11 cellular contexts compared by ENCODE assay signal in genomic region chr1:172344444-172344843, GRCh38.
A peak's percentile ranks its signal among the peaks of the same experiment; 100 is the strongest.
DNase-seq lines count a peak whose midpoint lies in the region; ATAC-seq and TF ChIP-seq lines count a peak whose summit lies in the region.
"Had no signal": no experiment of that assay in that cellular context is flagged by ENCODE, and none has a peak within 500 bp of the region (broad histone marks: within the 10 kb centered on the region; RNA-seq: fewer than 3 reads in every experiment).

No MANE protein-coding gene starts in this region.

- no peaks in the 10 kb centered on the region for H3K27me3 ChIP-seq in vagina

- peaks cover 22% of the 10 kb centered on the region for H3K4me1 ChIP-seq in vagina

- intact Hi-C loops in vagina (cut with DNase I), result no loop called here

- peak overlapping the region; percentile 42 for H3K27ac Mint-ChIP-seq in stimulated activated naive CD8-positive, alpha-beta T cell treated with anti-CD3 and anti-CD28 coated beads, Interleukin-15, Interleukin-2, amounts not matched to agents 100 ng/mL and 50 ng/mL, for 24 hours
- no peak overlapping the region for H3K27ac Mint-ChIP-seq in stimulated activated naive CD8-positive, alpha-beta T cell treated with anti-CD3 and anti-CD28 coated beads, Interleukin-15, amount 100 ng/mL, for 72 hours
- H3K27ac Mint-ChIP-seq in chondrocyte (ENCODE audit: unreplicated experiment) (peak overlapping the region; percentile 95), nephron (peak overlapping the region; percentile 97 to 99 (median 98))

- peaks cover 26% of the 10 kb centered on the region for H3K9me3 Mint-ChIP-seq in stimulated activated naive CD8-positive, alpha-beta T cell treated with anti-CD3 and anti-CD28 coated beads, Interleukin-15, Interleukin-2, amounts not matched to agents 100 ng/mL and 50 ng/mL, for 24 hours
- peaks cover 12 to 27% of the 10 kb centered on the region in 2 donors for H3K9me3 Mint-ChIP-seq in stimulated activated naive CD8-positive, alpha-beta T cell treated with anti-CD3 and anti-CD28 coated beads, Interleukin-15, amount 100 ng/mL, for 72 hours
- H3K9me3 Mint-ChIP-seq in chondrocyte (ENCODE audit: low read depth) (peaks cover 23% of the 10 kb centered on the region), nephron (peaks cover 27% of the 10 kb centered on the region)

- H3K9me3 ChIP-seq in vagina, result no peaks in the 10 kb centered on the region

- DNase-seq in stimulated activated naive CD8-positive, alpha-beta T cell treated with anti-CD3 and anti-CD28 coated beads, Interleukin-15, amount 100 ng/mL, for 72 hours, result no peak
- DNase-seq in chondrocyte (ENCODE audit: low spot score) (no peak), vagina (ENCODE audit: extremely low spot score in 2 of 2) (no peak), NCI-H774 (lab: John Stamatoyannopoulos, UW) (no peak), NCI-H146 (lab: John Stamatoyannopoulos, UW) (no peak)
- DNase-seq: central memory CD4-positive, alpha-beta T cell; small intestine; T-helper 9 cell had no signal

- H3K36me3 ChIP-seq in vagina, result no peaks in the 10 kb centered on the region

- ATAC-seq in stimulated activated naive CD8-positive, alpha-beta T cell treated with anti-CD3 and anti-CD28 coated beads, Interleukin-15, amount 100 ng/mL, for 72 hours, result no peak
- ATAC-seq in GM21515 (IDR thresholded peaks at IDR 0.05; ENCODE audit: unreplicated experiment), result no peak

- H3K4me3 ChIP-seq in vagina, result no peak overlapping the region

- H3K27ac ChIP-seq in vagina, result peak overlapping the region; percentile 51

- no peaks in the 10 kb centered on the region for H3K27me3 Mint-ChIP-seq in stimulated activated naive CD8-positive, alpha-beta T cell treated with anti-CD3 and anti-CD28 coated beads, Interleukin-15, Interleukin-2, amounts not matched to agents 100 ng/mL and 50 ng/mL, for 24 hours
- no peaks in the 10 kb centered on the region for H3K27me3 Mint-ChIP-seq in stimulated activated naive CD8-positive, alpha-beta T cell treated with anti-CD3 and anti-CD28 coated beads, Interleukin-15, amount 100 ng/mL, for 72 hours
- H3K27me3 Mint-ChIP-seq in chondrocyte (ENCODE audit: low read depth), result no peaks in the 10 kb centered on the region
- H3K27me3 Mint-ChIP-seq in nephron (ENCODE audit: low read depth), result no peaks in the 10 kb centered on the region

- no peak for TF ChIP-seq CTCF in chondrocyte (IDR thresholded peaks at IDR 0.05)
- TF ChIP-seq CTCF in nephron (IDR thresholded peaks at IDR 0.05; ENCODE audit: unreplicated experiment in 3 of 3), result no peak
- no peak for TF ChIP-seq CTCF in vagina (IDR thresholded peaks at IDR 0.05)

- no peak for TF ChIP-seq POLR2A in vagina (IDR thresholded peaks at IDR 0.05)

- peaks cover 52% of the 10 kb centered on the region for H3K4me1 Mint-ChIP-seq in stimulated activated naive CD8-positive, alpha-beta T cell treated with anti-CD3 and anti-CD28 coated beads, Interleukin-15, Interleukin-2, amounts not matched to agents 100 ng/mL and 50 ng/mL, for 24 hours (ENCODE audit: low read depth)
- peaks cover 42% of the 10 kb centered on the region for H3K4me1 Mint-ChIP-seq in stimulated activated naive CD8-positive, alpha-beta T cell treated with anti-CD3 and anti-CD28 coated beads, Interleukin-15, amount 100 ng/mL, for 72 hours
- H3K4me1 Mint-ChIP-seq in chondrocyte (ENCODE audit: low read depth), result peaks cover 81% of the 10 kb centered on the region
- H3K4me1 Mint-ChIP-seq in nephron, result peaks cover 62% of the 10 kb centered on the region

- H3K4me3 Mint-ChIP-seq in stimulated activated naive CD8-positive, alpha-beta T cell treated with anti-CD3 and anti-CD28 coated beads, Interleukin-15, Interleukin-2, amounts not matched to agents 100 ng/mL and 50 ng/mL, for 24 hours, result no peak overlapping the region
- no peak overlapping the region for H3K4me3 Mint-ChIP-seq in stimulated activated naive CD8-positive, alpha-beta T cell treated with anti-CD3 and anti-CD28 coated beads, Interleukin-15, amount 100 ng/mL, for 72 hours
- peak overlapping the region; percentile 46 for H3K4me3 Mint-ChIP-seq in chondrocyte (ENCODE audit: unreplicated experiment)
- no peak overlapping the region for H3K4me3 Mint-ChIP-seq in nephron

- H3K36me3 Mint-ChIP-seq in stimulated activated naive CD8-positive, alpha-beta T cell treated with anti-CD3 and anti-CD28 coated beads, Interleukin-15, Interleukin-2, amounts not matched to agents 100 ng/mL and 50 ng/mL, for 24 hours (ENCODE audit: low read depth), result peaks cover 4% of the 10 kb centered on the region
- H3K36me3 Mint-ChIP-seq in chondrocyte (ENCODE audit: low read depth) (peaks cover 11% of the 10 kb centered on the region), nephron (ENCODE audit: low read depth) (peaks cover 36% of the 10 kb centered on the region)

Comparison
In these comparisons a context has a peak if more than half of its experiments do, and no peak if none do; other contexts are left out.
1. H3K27ac Mint-ChIP-seq: peak in stimulated activated naive CD8-positive, alpha-beta T cell treated with anti-CD3 and anti-CD28 coated beads, Interleukin-15, Interleukin-2, amounts not matched to agents 100 ng/mL and 50 ng/mL, for 24 hours (single experiment), chondrocyte (single experiment) and nephron (3 of 3); none in stimulated activated naive CD8-positive, alpha-beta T cell treated with anti-CD3 and anti-CD28 coated beads, Interleukin-15, amount 100 ng/mL, for 72 hours (0 of 2).